1 cellular context compared by ENCODE assay signal in genomic region chr3:193830791-193831191, GRCh38.
TF ChIP-seq lines count a peak whose summit lies in the region.

No MANE protein-coding gene starts in this region.

TF ChIP-seq in GM23338, 12 proteins besides CTCF, POLR2A, EP300 and RAD21 (continued from another document):
- TF ChIP-seq ZNF462 (CRISPR knock-in tag; IDR thresholded peaks at IDR 0.05) (no peak), EZH2 (IDR thresholded peaks at IDR 0.05; ENCODE audit: low read depth, unreplicated experiment) (no peak), JUNB (IDR thresholded peaks at IDR 0.05; ENCODE audit: unreplicated experiment) (no peak)
